ENCODE assay signal across 18 cellular contexts in genomic region chr11:73389134-73389525, GRCh38. TPM values are rescaled to one million over a fixed set of nuclear protein-coding genes. Genes with fewer than 3 reads are reported as not detected.
A peak's percentile ranks its signal among the peaks of the same experiment; 100 is the strongest.
DNase-seq lines count a peak whose midpoint lies in the region; ATAC-seq and TF ChIP-seq lines count a peak whose summit lies in the region.
"Had no signal": no experiment of that assay in that cellular context is flagged by ENCODE, and none has a peak within 500 bp of the region (broad histone marks: within the 10 kb centered on the region; RNA-seq: fewer than 3 reads in every experiment).

No MANE protein-coding gene starts in this region.

- peaks cover 6% of the 10 kb centered on the region for H3K36me3 ChIP-seq in CD4-positive, CD25-positive, alpha-beta regulatory T cell (ENCODE audit: control insufficient read depth, insufficient read depth, low read length)
- H3K36me3 ChIP-seq: ovary, sigmoid colon had no signal

- H3K4me1 ChIP-seq in CD4-positive, CD25-positive, alpha-beta regulatory T cell (ENCODE audit: control insufficient read depth, insufficient read depth, low read length, poor library complexity, severe bottlenecking) = peaks cover 23% of the 10 kb centered on the region

- no peak overlapping the region for H3K27ac ChIP-seq in CD4-positive, CD25-positive, alpha-beta regulatory T cell (ENCODE audit: insufficient read depth, low read length, poor library complexity, severe bottlenecking)
- H3K27ac ChIP-seq: ovary, sigmoid colon, testis had no signal

- no peaks in the 10 kb centered on the region for H3K9me3 Mint-ChIP-seq in CD4-positive, CD25-positive, alpha-beta regulatory T cell
- H3K9me3 Mint-ChIP-seq in mesothelial cell of epicardium (no peaks in the 10 kb centered on the region), progenitor cell of endocrine pancreas (ENCODE audit: low read depth) (no peaks in the 10 kb centered on the region)
- H3K9me3 Mint-ChIP-seq in naive thymus-derived CD8-positive, alpha-beta T cell = no peaks in the 10 kb centered on the region
- H3K9me3 Mint-ChIP-seq: activated naive CD8-positive, alpha-beta T cell treated with anti-CD3 and anti-CD28 coated beads for 36 hours; activated T-cell treated with anti-CD3 and anti-CD28 coated beads, Interleukin-2, amount 50 U/mL, for 24 hours had no signal

- H3K4me1 Mint-ChIP-seq in CD4-positive, CD25-positive, alpha-beta regulatory T cell = peaks cover 0 to 51% (median 27%) of the 10 kb centered on the region in 4 donors
- H3K4me1 Mint-ChIP-seq in mesothelial cell of epicardium (peaks cover 31% of the 10 kb centered on the region), progenitor cell of endocrine pancreas (ENCODE audit: low read depth) (peaks cover 13% of the 10 kb centered on the region)
- H3K4me1 Mint-ChIP-seq in naive thymus-derived CD8-positive, alpha-beta T cell = peaks cover 28 to 59% (median 49%) of the 10 kb centered on the region in 4 donors

- ATAC-seq in CD4-positive, CD25-positive, alpha-beta regulatory T cell (ENCODE audit: low read depth in 2 of 2) = no peak
- ATAC-seq in naive thymus-derived CD8-positive, alpha-beta T cell = no peak
- ATAC-seq: Panc1 had no signal

- no peaks in the 10 kb centered on the region for H3K36me3 Mint-ChIP-seq in CD4-positive, CD25-positive, alpha-beta regulatory T cell
- H3K36me3 Mint-ChIP-seq in mesothelial cell of epicardium (no peaks in the 10 kb centered on the region), progenitor cell of endocrine pancreas (ENCODE audit: insufficient read depth) (no peaks in the 10 kb centered on the region)
- peaks cover 0 to 11% (median 1%) of the 10 kb centered on the region in 3 donors for H3K36me3 Mint-ChIP-seq in naive thymus-derived CD8-positive, alpha-beta T cell
- H3K36me3 Mint-ChIP-seq: activated naive CD8-positive, alpha-beta T cell treated with anti-CD3 and anti-CD28 coated beads for 36 hours had no signal

- no peaks in the 10 kb centered on the region for H3K27me3 Mint-ChIP-seq in CD4-positive, CD25-positive, alpha-beta regulatory T cell
- no peaks in the 10 kb centered on the region for H3K27me3 Mint-ChIP-seq in mesothelial cell of epicardium (ENCODE audit: low read depth)
- H3K27me3 Mint-ChIP-seq in progenitor cell of endocrine pancreas = no peaks in the 10 kb centered on the region
- no peaks in the 10 kb centered on the region for H3K27me3 Mint-ChIP-seq in naive thymus-derived CD8-positive, alpha-beta T cell
- H3K27me3 Mint-ChIP-seq: activated naive CD8-positive, alpha-beta T cell treated with anti-CD3 and anti-CD28 coated beads for 36 hours; activated T-cell treated with anti-CD3 and anti-CD28 coated beads, Interleukin-2, amount 50 U/mL, for 24 hours had no signal

- H3K9me3 ChIP-seq in CD4-positive, CD25-positive, alpha-beta regulatory T cell (ENCODE audit: control insufficient read depth in 2 of 2, low read length in 2 of 2) = no peaks in the 10 kb centered on the region
- H3K9me3 ChIP-seq: ovary, sigmoid colon, testis had no signal

- H3K27ac Mint-ChIP-seq in CD4-positive, CD25-positive, alpha-beta regulatory T cell = peak overlapping the region in 2 of 3 donors; percentile 82 to 86
- peak overlapping the region; percentile 16 for H3K27ac Mint-ChIP-seq in mesothelial cell of epicardium
- H3K27ac Mint-ChIP-seq in progenitor cell of endocrine pancreas = no peak overlapping the region
- H3K27ac Mint-ChIP-seq in naive thymus-derived CD8-positive, alpha-beta T cell = peak overlapping the region in 2 of 10 donors; percentile 76 to 83
- H3K27ac Mint-ChIP-seq: activated naive CD8-positive, alpha-beta T cell treated with anti-CD3 and anti-CD28 coated beads for 36 hours had no signal

- no peak overlapping the region for H3K4me3 ChIP-seq in CD4-positive, CD25-positive, alpha-beta regulatory T cell (ENCODE audit: low read depth, low read length)
- H3K4me3 ChIP-seq: ovary, sigmoid colon, testis had no signal

- H3K4me3 Mint-ChIP-seq in CD4-positive, CD25-positive, alpha-beta regulatory T cell = no peak overlapping the region
- H3K4me3 Mint-ChIP-seq in mesothelial cell of epicardium (no peak overlapping the region), progenitor cell of endocrine pancreas (ENCODE audit: low read depth) (no peak overlapping the region)
- no peak overlapping the region for H3K4me3 Mint-ChIP-seq in naive thymus-derived CD8-positive, alpha-beta T cell
- H3K4me3 Mint-ChIP-seq: activated naive CD8-positive, alpha-beta T cell treated with anti-CD3 and anti-CD28 coated beads for 36 hours; activated T-cell treated with anti-CD3 and anti-CD28 coated beads, Interleukin-2, amount 50 U/mL, for 24 hours had no signal

- POLR2A ChIA-PET in naive thymus-derived CD8-positive, alpha-beta T cell (lab: Charles Lee) = interaction anchor here (1.0 to 1.1 kb wide), 2 partner anchors 12 to 24 kb away, joined by 3 read pairs; no protein-coding TSS in a partner anchor

- DNase-seq in 8988T = peak; percentile 91
- no peak for DNase-seq in CD4-positive, CD25-positive, alpha-beta regulatory T cell
- peak; percentile 36 for DNase-seq in astrocyte of the hippocampus (ENCODE audit: low read depth, low spot score)
- no peak for DNase-seq in mesothelial cell of epicardium (ENCODE audit: low spot score in 2 of 2, unreplicated experiment in 2 of 2)
- no peak for DNase-seq in progenitor cell of endocrine pancreas (ENCODE audit: low spot score, unreplicated experiment)
- no peak for DNase-seq in nucleus accumbens (lab: John Stamatoyannopoulos, UW)
- no peak for DNase-seq in NCI-H1694 treated with DMSO at 0.1 percent for 48 hours (lab: John Stamatoyannopoulos, UW)
- DNase-seq in naive thymus-derived CD8-positive, alpha-beta T cell = no peak
- DNase-seq: activated CD4-positive, alpha-beta T cell treated with anti-CD3 and anti-CD28 coated beads, Interleukin-2, amount 50 U/mL, for 4 hours; activated naive CD8-positive, alpha-beta T cell treated with anti-CD3 and anti-CD28 coated beads for 36 hours; activated T-cell treated with anti-CD3 and anti-CD28 coated beads, Interleukin-2, amount 50 U/mL, for 24 hours; Calu3; midbrain; NCI-H774; ovary; testis had no signal

- no peaks in the 10 kb centered on the region for H3K27me3 ChIP-seq in CD4-positive, CD25-positive, alpha-beta regulatory T cell (ENCODE audit: control insufficient read depth, insufficient read depth, low read length)
- H3K27me3 ChIP-seq: ovary, sigmoid colon, testis had no signal

- TF ChIP-seq CTCF in mesothelial cell of epicardium (IDR thresholded peaks at IDR 0.05; ENCODE audit: unreplicated experiment) (no peak), progenitor cell of endocrine pancreas (IDR thresholded peaks at IDR 0.05; ENCODE audit: unreplicated experiment) (no peak)

RNA-seq across cellular contexts. Expression of gene RELT, which starts 12.9 kb away (rescaled TPM):
- total RNA-seq in CD4-positive, CD25-positive, alpha-beta regulatory T cell = 117 TPM
- 1 to 10 TPM; 2.0 to 3.3 (median 2.9) TPM for polyA plus RNA-seq in CD4-positive, CD25-positive, alpha-beta regulatory T cell
- total RNA-seq in mesothelial cell of epicardium (5.1 to 5.4 TPM (median 5.3 TPM) in 3 replicates), progenitor cell of endocrine pancreas (5.3 and 5.7 TPM in 2 replicates)
- total RNA-seq in naive thymus-derived CD8-positive, alpha-beta T cell = 10 to 100 TPM; 11.7 to 12.8 TPM
- 1 to 10 TPM; 1.3 to 3.3 (median 2.7) TPM for polyA plus RNA-seq in naive thymus-derived CD8-positive, alpha-beta T cell

Comparison
In these comparisons a context has a peak if more than half of its experiments do, and no peak if none do; other contexts are left out.
1. DNase-seq: peak in 8988T (single experiment) and astrocyte of the hippocampus (single experiment); none in CD4-positive, CD25-positive, alpha-beta regulatory T cell (0 of 3), mesothelial cell of epicardium (0 of 2), progenitor cell of endocrine pancreas (single experiment), nucleus accumbens (0 of 56), NCI-H1694 treated with DMSO at 0.1 percent for 48 hours (single experiment) and naive thymus-derived CD8-positive, alpha-beta T cell (0 of 10).